9 cellular contexts compared by ENCODE assay signal in genomic region chr4:107863850-107864371, GRCh38. TPM values are rescaled to one million over a fixed set of nuclear protein-coding genes. Genes with fewer than 3 reads are reported as not detected.
DNase-seq lines count a peak whose midpoint lies in the region; ATAC-seq, FAIRE-seq and TF ChIP-seq lines count a peak whose summit lies in the region.
"Had no signal": no experiment of that assay in that cellular context is flagged by ENCODE, and none has a peak within 500 bp of the region (broad histone marks: within the 10 kb centered on the region; RNA-seq: fewer than 3 reads in every experiment).

No MANE protein-coding gene starts in this region.

- no peak for ATAC-seq in HG03159 (IDR thresholded peaks at IDR 0.05; ENCODE audit: unreplicated experiment)
- ATAC-seq: natural killer cell treated with Interleukin-12 subunit alpha and Interleukin-12 subunit beta and Interleukin-15 and Interleukin-18, amount 100 ng/mL, for 72 hours; stimulated activated memory B cell treated with anti-CD40 and anti-IgM and Interleukin-4, amounts not matched to agents 10 μg/mL and 1 μg/mL and 100 μg/mL, for 72 hours had no signal

- TF ChIP-seq CTCF in fibroblast of the aortic adventitia (IDR thresholded peaks at IDR 0.05; ENCODE audit: insufficient read depth, low read length), result no peak

- no peak for TF ChIP-seq POLR2A in GM12892 (IDR thresholded peaks at IDR 0.05; ENCODE audit: low read depth, low read length)

- peak; percentile 42 for FAIRE-seq in GM12892 (lab: Jason Lieb, UNC)

- no peak overlapping the region for H3K4me3 ChIP-seq in fibroblast of the aortic adventitia (ENCODE audit: low read depth, low read length)

- DNase-seq in GM12892 (ENCODE audit: insufficient read length) (no peak), NCI-H2029 treated with DMSO at 0.1 percent for 48 hours (lab: John Stamatoyannopoulos, UW) (peak; percentile 27), fibroblast of the aortic adventitia (ENCODE audit: low read depth) (peak; percentile 46), pulmonary artery endothelial cell (ENCODE audit: low read depth, low spot score) (peak; percentile 37), NCI-H2107 treated with DMSO at 0.1 percent for 48 hours (lab: John Stamatoyannopoulos, UW; ENCODE audit: unreplicated experiment) (no peak), putamen (ENCODE audit: low spot score) (no peak)

RNA-seq across cellular contexts. Expression of gene SGMS2, which starts 39.2 kb away (rescaled TPM):
- polyA plus RNA-seq in GM12892 (2012; ENCODE audit: missing spikeins), result not detected
- total RNA-seq in fibroblast of the aortic adventitia (ENCODE audit: low replicate concordance) (144 and 145 TPM in 2 replicates), pulmonary artery endothelial cell (78.6 and 121 TPM in 2 replicates)

Comparison
In these comparisons a context has a peak if more than half of its experiments do, and no peak if none do; other contexts are left out.
1. DNase-seq: peak in NCI-H2029 treated with DMSO at 0.1 percent for 48 hours (single experiment), fibroblast of the aortic adventitia (single experiment) and pulmonary artery endothelial cell (single experiment); none in GM12892 (single experiment), NCI-H2107 treated with DMSO at 0.1 percent for 48 hours (single experiment) and putamen (single experiment).